ENCODE assay signal across 20 cellular contexts in the genomic region with DNA sequence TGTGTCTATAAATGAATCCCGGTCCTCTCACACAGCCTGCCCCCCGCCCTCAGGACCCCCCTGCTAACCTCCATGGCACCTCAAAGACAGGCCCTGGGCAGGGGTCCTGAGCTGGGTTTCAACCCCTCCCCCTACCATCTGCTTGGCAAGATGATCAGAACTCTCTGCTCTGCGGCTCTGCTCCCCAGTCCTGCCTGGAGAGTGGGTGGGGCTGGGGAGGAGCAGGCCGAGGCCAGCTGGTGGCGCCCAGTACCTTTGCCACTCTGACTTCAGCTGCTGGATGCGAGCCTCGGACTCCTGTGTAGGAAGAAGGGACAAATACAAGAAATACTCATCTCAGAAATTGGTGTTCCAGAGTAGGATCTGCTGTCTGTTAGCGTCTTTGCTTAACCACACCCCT. TPM values are rescaled to one million over a fixed set of nuclear protein-coding genes. Genes with fewer than 3 reads are reported as not detected.
A peak's percentile ranks its signal among the peaks of the same experiment; 100 is the strongest.
DNase-seq lines count a peak whose midpoint lies in the region; ATAC-seq, FAIRE-seq and TF ChIP-seq lines count a peak whose summit lies in the region.
"Had no signal": no experiment of that assay in that cellular context is flagged by ENCODE, and none has a peak within 500 bp of the region (broad histone marks: within the 10 kb centered on the region; RNA-seq: fewer than 3 reads in every experiment).

No MANE protein-coding gene starts in this region.

- peaks cover 0 to 5% (median 0%) of the 10 kb centered on the region in 8 donors for H3K9me3 Mint-ChIP-seq in CD4-positive, alpha-beta memory T cell
- no peaks in the 10 kb centered on the region for H3K9me3 Mint-ChIP-seq in activated naive CD8-positive, alpha-beta T cell treated with anti-CD3 and anti-CD28 coated beads, Interleukin-2, amount 50 U/mL, for 24 hours
- H3K9me3 Mint-ChIP-seq: dendritic cell treated with granulocyte-macrophage colony-stimulating factor and Interleukin-4, amounts not matched to agents 40 ng/mL and 50 ng/mL, for 4 days; H9; type B pancreatic cell had no signal

- H3K4me3 Mint-ChIP-seq in CD4-positive, alpha-beta memory T cell = no peak overlapping the region
- H3K4me3 Mint-ChIP-seq in activated naive CD8-positive, alpha-beta T cell treated with anti-CD3 and anti-CD28 coated beads, Interleukin-2, amount 50 U/mL, for 24 hours = no peak overlapping the region
- H3K4me3 Mint-ChIP-seq: dendritic cell treated with granulocyte-macrophage colony-stimulating factor and Interleukin-4, amounts not matched to agents 40 ng/mL and 50 ng/mL, for 4 days; H9; type B pancreatic cell had no signal

- H3K27ac ChIP-seq in CD4-positive, alpha-beta memory T cell (ENCODE audit: low read depth, low read length) = no peak overlapping the region
- no peak overlapping the region for H3K27ac ChIP-seq in HepG2 (ENCODE audit: extremely low read length, insufficient read depth, low read length)
- no peak overlapping the region for H3K27ac ChIP-seq in ovary
- H3K27ac ChIP-seq: A549, heart right ventricle, pancreas had no signal

- in situ Hi-C loops in HepG2 (cut with HindIII; ENCODE audit: extremely low pct_ligation_motif_present, low pct_unique_long_range_greater_than_20kb) = no loop called here

- H3K36me3 ChIP-seq in CD4-positive, alpha-beta memory T cell (ENCODE audit: insufficient read depth, low read length) = peaks cover 100% of the 10 kb centered on the region
- H3K36me3 ChIP-seq in HepG2 (replicated peaks in 1 of 2; ENCODE audit: control insufficient read depth in 1 of 2, insufficient read depth in 2 of 2, low read length in 2 of 2) = peaks cover 53 to 88% of the 10 kb centered on the region in 2 experiments
- H3K36me3 ChIP-seq in ovary = no peaks in the 10 kb centered on the region

- H3K27me3 ChIP-seq in CD4-positive, alpha-beta memory T cell (ENCODE audit: insufficient read depth, low read length) = no peaks in the 10 kb centered on the region
- H3K27me3 ChIP-seq in HepG2 (ENCODE audit: control insufficient read depth in 1 of 2, insufficient read depth in 2 of 2, low read length in 2 of 2) = no peaks in the 10 kb centered on the region
- no peaks in the 10 kb centered on the region for H3K27me3 ChIP-seq in ovary
- H3K27me3 ChIP-seq: esophagus muscularis mucosa, heart right ventricle, pancreas had no signal

- peak overlapping the region; percentile 19 to 79 (median 68) for H3K27ac Mint-ChIP-seq in CD4-positive, alpha-beta memory T cell
- peak overlapping the region; percentile 51 for H3K27ac Mint-ChIP-seq in activated naive CD8-positive, alpha-beta T cell treated with anti-CD3 and anti-CD28 coated beads, Interleukin-2, amount 50 U/mL, for 24 hours
- H3K27ac Mint-ChIP-seq: dendritic cell treated with granulocyte-macrophage colony-stimulating factor and Interleukin-4, amounts not matched to agents 40 ng/mL and 50 ng/mL, for 4 days; H9; type B pancreatic cell had no signal

- TF ChIP-seq POLR2A in HepG2 (IDR thresholded peaks at IDR 0.05; ENCODE audit: insufficient read depth in 1 of 2, low read depth in 2 of 2, low read length in 2 of 2) (no peak), ovary (IDR thresholded peaks at IDR 0.05) (no peak)

- H3K9ac ChIP-seq in HepG2 (ENCODE audit: insufficient read depth, low read depth, low read length) = no peak overlapping the region

- CTCF ChIA-PET in CD4-positive, alpha-beta memory T cell (lab: Charles Lee; ENCODE audit: partially characterized antibody) = interaction anchor here (1.1 kb wide), 2 partner anchors 9 to 11 kb away, joined by 3 to 4 read pairs; no protein-coding TSS in a partner anchor
- CTCF ChIA-PET in HepG2 (lab: Yijun Ruan, JAX; ENCODE audit: low intra/inter-chr PET ratio, low total read pairs) = no interaction called here

- no peaks in the 10 kb centered on the region for H3K9me3 ChIP-seq in CD4-positive, alpha-beta memory T cell (ENCODE audit: control insufficient read depth in 1 of 2, low read length in 2 of 2)
- H3K9me3 ChIP-seq in HepG2 (ENCODE audit: low read length) (no peaks in the 10 kb centered on the region), ovary (no peaks in the 10 kb centered on the region)
- H3K9me3 ChIP-seq: A549, esophagus muscularis mucosa, heart right ventricle, pancreas had no signal

- intact Hi-C loops in CD4-positive, alpha-beta memory T cell (cut with micrococcal nuclease) = no loop called here
- intact Hi-C loops in HepG2 (cut with micrococcal nuclease; ENCODE audit: unreplicated experiment) (no loop called here), ovary (cut with DNase I) (loop anchor here in 1 of 4 donors (2.0 kb wide), 1 partner anchor 18 kb away; no protein-coding TSS in a partner anchor)

- POLR2A ChIA-PET in CD4-positive, alpha-beta memory T cell (lab: Charles Lee; ENCODE audit: partially characterized antibody) = interaction anchor here (0.6 to 42.6 kb wide), 5 partner anchors 6 to 238 kb away, joined by 3 to 1746 read pairs (median 3); a partner anchor contains a TSS
- POLR2A ChIA-PET in HepG2 (lab: Yijun Ruan, JAX) = no interaction called here

- no peak for TF ChIP-seq EP300 in HepG2 (IDR thresholded peaks at IDR 0.05; ENCODE audit: low read depth in 2 of 2, low read length in 2 of 2)
- no peak for TF ChIP-seq EP300 in HepG2 (CRISPR knock-in tag; IDR thresholded peaks at IDR 0.05; ENCODE audit: borderline replicate concordance)
- no peak for TF ChIP-seq EP300 in ovary (IDR thresholded peaks at IDR 0.05)

- no peak overlapping the region for H3K4me3 ChIP-seq in CD4-positive, alpha-beta memory T cell (ENCODE audit: low read length in 2 of 2)
- H3K4me3 ChIP-seq in HepG2 (replicated peaks in 1 of 3; ENCODE audit: insufficient read depth in 1 of 3, low read depth in 2 of 3, low read length in 3 of 3) (no peak overlapping the region), ovary (no peak overlapping the region)
- H3K4me3 ChIP-seq: A549, esophagus muscularis mucosa, heart right ventricle, pancreas had no signal

- H3K4me1 ChIP-seq in CD4-positive, alpha-beta memory T cell (ENCODE audit: insufficient read depth, low read length) = peaks cover 80% of the 10 kb centered on the region
- H3K4me1 ChIP-seq in HepG2 (ENCODE audit: insufficient read depth, low read length) (peaks cover 14% of the 10 kb centered on the region), ovary (ENCODE audit: insufficient read depth) (peaks cover 3% of the 10 kb centered on the region)
- H3K4me1 ChIP-seq: A549, pancreas had no signal

- DNase-seq in NCI-H2171 treated with DMSO at 0.1 percent for 48 hours (lab: John Stamatoyannopoulos, UW) = peak; percentile 18
- no peak for DNase-seq in NCI-H2171 (lab: John Stamatoyannopoulos, UW)
- DNase-seq in CD4-positive, alpha-beta memory T cell = no peak
- DNase-seq in activated naive CD8-positive, alpha-beta T cell treated with anti-CD3 and anti-CD28 coated beads, Interleukin-2, amount 50 U/mL, for 24 hours = no peak
- no peak for DNase-seq in HepG2 (ENCODE audit: low spot score)
- no peak for DNase-seq in ovary
- DNase-seq in RPMI8226 = no peak
- DNase-seq: H9, heart right ventricle, NCI-H2029 treated with DMSO at 0.1 percent for 48 hours, NCI-H82, T-helper 1 cell had no signal

- TF ChIP-seq RAD21 in HepG2 (CRISPR knock-in tag; IDR thresholded peaks at IDR 0.05) = no peak

- peak; percentile 33; the same call in 1 of the 2 replicates for TF ChIP-seq CTCF in HepG2 (CRISPR knock-in tag; IDR thresholded peaks at IDR 0.05)
- no peak for TF ChIP-seq CTCF in ovary (IDR thresholded peaks at IDR 0.05)

- FAIRE-seq in HepG2 (lab: Jason Lieb, UNC) = no peak
- FAIRE-seq: A549, G401.6, keratinocyte, pancreas had no signal

- H3K27me3 Mint-ChIP-seq in CD4-positive, alpha-beta memory T cell = no peaks in the 10 kb centered on the region
- no peaks in the 10 kb centered on the region for H3K27me3 Mint-ChIP-seq in activated naive CD8-positive, alpha-beta T cell treated with anti-CD3 and anti-CD28 coated beads, Interleukin-2, amount 50 U/mL, for 24 hours
- H3K27me3 Mint-ChIP-seq: dendritic cell treated with granulocyte-macrophage colony-stimulating factor and Interleukin-4, amounts not matched to agents 40 ng/mL and 50 ng/mL, for 4 days; type B pancreatic cell had no signal

- no peak for ATAC-seq in activated naive CD8-positive, alpha-beta T cell treated with anti-CD3 and anti-CD28 coated beads, Interleukin-2, amount 50 U/mL, for 24 hours
- ATAC-seq in HepG2 = no peak
- no peak for ATAC-seq in HG03108 (IDR thresholded peaks at IDR 0.05; ENCODE audit: unreplicated experiment)
- ATAC-seq: heart right ventricle, pancreas had no signal

- H3K79me2 ChIP-seq in HepG2 (ENCODE audit: insufficient read depth, low read length) = no peaks in the 10 kb centered on the region

- peaks cover 14 to 62% (median 36%) of the 10 kb centered on the region in 4 donors for H3K4me1 Mint-ChIP-seq in CD4-positive, alpha-beta memory T cell
- H3K4me1 Mint-ChIP-seq in activated naive CD8-positive, alpha-beta T cell treated with anti-CD3 and anti-CD28 coated beads, Interleukin-2, amount 50 U/mL, for 24 hours = peaks cover 16% of the 10 kb centered on the region
- H3K4me1 Mint-ChIP-seq: H9 had no signal

- H3K36me3 Mint-ChIP-seq in CD4-positive, alpha-beta memory T cell = peaks cover 54 to 85% of the 10 kb centered on the region in 2 donors
- peaks cover 55% of the 10 kb centered on the region for H3K36me3 Mint-ChIP-seq in activated naive CD8-positive, alpha-beta T cell treated with anti-CD3 and anti-CD28 coated beads, Interleukin-2, amount 50 U/mL, for 24 hours (ENCODE audit: low read depth)

- H2AFZ ChIP-seq in HepG2 (ENCODE audit: low read length) = no peak overlapping the region

- no CpG with 5 or more reads among the region's 8 CpGs for WGBS in HepG2 (ENCODE audit: low lambda C conversion rate)
- 62 to 75% (median 75%) methylated on average over 8 of the region's 8 CpGs for WGBS in ovary, 3 donors

- H3K4me2 ChIP-seq in HepG2 (ENCODE audit: low read depth, low read length) = no peak overlapping the region
- H3K4me2 ChIP-seq: A549 had no signal

- no peaks in the 10 kb centered on the region for H4K20me1 ChIP-seq in HepG2 (ENCODE audit: insufficient read depth, low read length)

- BruUV-seq in HepG2 (replicated peaks; lab: Mats Ljungman, UMichigan) = no TSS peak

RNA-seq across cellular contexts. Expression of a gene that starts 15.0 kb away (rescaled TPM):
- 1,000 to 10,000 TPM in 1 of 2 experiments, 100 to 1,000 TPM in 1; 988 to 1,004 TPM for total RNA-seq in CD4-positive, alpha-beta memory T cell
- polyA plus RNA-seq in CD4-positive, alpha-beta memory T cell = 100 to 1,000 TPM; 323 to 643 TPM
- 18.2 and 45.6 TPM in 2 replicates for total RNA-seq in HepG2 (2016; rRNA removed; fragmentation: Illumina TruSeq; extraction: Trizol)
- 7.7 and 8.7 TPM in 2 replicates for total RNA-seq in HepG2 (2016; cell fraction: cytosol; rRNA removed; fragmentation: Illumina TruSeq; extraction: Trizol; ENCODE audit: low read depth)
- total RNA-seq in HepG2 (2016; cell fraction: insoluble cytoplasmic fraction; rRNA removed; fragmentation: Illumina TruSeq; extraction: Trizol) = 15.8 and 46.5 TPM in 2 replicates
- 8.0 and 10.1 TPM in 2 replicates for total RNA-seq in HepG2 (2016; cell fraction: membrane; rRNA removed; fragmentation: Illumina TruSeq; extraction: Trizol)
- total RNA-seq in HepG2 (2016; cell fraction: nucleus; rRNA removed; fragmentation: Illumina TruSeq; extraction: Trizol) = 45.0 and 55.0 TPM in 2 replicates
- 56.6 and 94.4 TPM in 2 replicates for polyA plus RNA-seq in HepG2 (2011; rRNA removed)
- 56.4 and 70.2 TPM in 2 replicates for polyA plus RNA-seq in HepG2 (2011; cell fraction: cytosol; rRNA removed)
- 131 and 136 TPM in 2 replicates for polyA plus RNA-seq in HepG2 (2011; cell fraction: nucleus; rRNA removed)
- polyA plus RNA-seq in HepG2 (2012) = 54.3 and 62.5 TPM in 2 replicates
- 1.7 and 2.0 TPM in 2 replicates for polyA plus RNA-seq in HepG2 (2016; cell fraction: cytosol; fragmentation: Illumina TruSeq; extraction: Trizol; ENCODE audit: low read depth)
- 13.1 and 15.6 TPM in 2 replicates for polyA plus RNA-seq in HepG2 (2016; cell fraction: insoluble cytoplasmic fraction; fragmentation: Illumina TruSeq; extraction: Trizol; ENCODE audit: low read depth)
- 2.6 and 3.3 TPM in 2 replicates for polyA plus RNA-seq in HepG2 (2016; cell fraction: membrane; fragmentation: Illumina TruSeq; extraction: Trizol; ENCODE audit: low read depth)
- polyA plus RNA-seq in HepG2 (2016; cell fraction: nucleus; fragmentation: Illumina TruSeq; extraction: Trizol; ENCODE audit: insufficient read depth, low read depth) = 64.6 and 66.8 TPM in 2 replicates
- polyA minus RNA-seq in HepG2 (2011; rRNA and poly(A)+ RNA removed; ENCODE audit: low replicate concordance) = 70.8 and 210 TPM in 2 replicates
- polyA minus RNA-seq in HepG2 (2011; cell fraction: cytosol; rRNA and poly(A)+ RNA removed) = 64.5 and 71.6 TPM in 2 replicates
- 46.5 and 51.3 TPM in 2 replicates for polyA minus RNA-seq in HepG2 (2011; cell fraction: nucleus; rRNA and poly(A)+ RNA removed)
- 100 to 1,000 TPM; 152 to 311 (median 205) TPM for total RNA-seq in ovary
- 100 to 1,000 TPM in 1 of 2 donors, 10 to 100 TPM in 1; 21.2 to 156 TPM for polyA plus RNA-seq in ovary

RNA-seq across cellular contexts. Expression of a gene that starts 35.0 kb away (rescaled TPM):
- 10 to 100 TPM; 94.1 to 96.6 TPM for total RNA-seq in CD4-positive, alpha-beta memory T cell
- polyA plus RNA-seq in CD4-positive, alpha-beta memory T cell = 10 to 100 TPM; 14.6 to 30.8 TPM
- 22.3 and 24.6 TPM in 2 replicates for total RNA-seq in HepG2 (2016; rRNA removed; fragmentation: Illumina TruSeq; extraction: Trizol)
- total RNA-seq in HepG2 (2016; cell fraction: cytosol; rRNA removed; fragmentation: Illumina TruSeq; extraction: Trizol; ENCODE audit: low read depth) = 9.4 and 11.9 TPM in 2 replicates
- total RNA-seq in HepG2 (2016; cell fraction: insoluble cytoplasmic fraction; rRNA removed; fragmentation: Illumina TruSeq; extraction: Trizol) = 22.2 and 23.5 TPM in 2 replicates
- 10.5 and 13.9 TPM in 2 replicates for total RNA-seq in HepG2 (2016; cell fraction: membrane; rRNA removed; fragmentation: Illumina TruSeq; extraction: Trizol)
- total RNA-seq in HepG2 (2016; cell fraction: nucleus; rRNA removed; fragmentation: Illumina TruSeq; extraction: Trizol) = 28.5 and 30.6 TPM in 2 replicates
- 27.0 and 34.6 TPM in 2 replicates for polyA plus RNA-seq in HepG2 (2011; rRNA removed)
- polyA plus RNA-seq in HepG2 (2011; cell fraction: cytosol; rRNA removed) = 12.2 TPM in 2 replicates
- 95.6 and 97.7 TPM in 2 replicates for polyA plus RNA-seq in HepG2 (2011; cell fraction: nucleus; rRNA removed)
- polyA plus RNA-seq in HepG2 (2012) = 27.1 and 32.6 TPM in 2 replicates
- polyA plus RNA-seq in HepG2 (2016; cell fraction: cytosol; fragmentation: Illumina TruSeq; extraction: Trizol; ENCODE audit: low read depth) = 1.9 and 2.1 TPM in 2 replicates
- 11.2 and 13.8 TPM in 2 replicates for polyA plus RNA-seq in HepG2 (2016; cell fraction: insoluble cytoplasmic fraction; fragmentation: Illumina TruSeq; extraction: Trizol; ENCODE audit: low read depth)
- 4.8 and 5.6 TPM in 2 replicates for polyA plus RNA-seq in HepG2 (2016; cell fraction: membrane; fragmentation: Illumina TruSeq; extraction: Trizol; ENCODE audit: low read depth)
- polyA plus RNA-seq in HepG2 (2016; cell fraction: nucleus; fragmentation: Illumina TruSeq; extraction: Trizol; ENCODE audit: insufficient read depth, low read depth) = 23.2 and 23.4 TPM in 2 replicates
- 58.7 and 59.1 TPM in 2 replicates for polyA minus RNA-seq in HepG2 (2011; rRNA and poly(A)+ RNA removed; ENCODE audit: low replicate concordance)
- 15.1 and 17.8 TPM in 2 replicates for polyA minus RNA-seq in HepG2 (2011; cell fraction: cytosol; rRNA and poly(A)+ RNA removed)
- polyA minus RNA-seq in HepG2 (2011; cell fraction: nucleus; rRNA and poly(A)+ RNA removed) = 81.0 and 88.9 TPM in 2 replicates
- 10 to 100 TPM; 40.5 to 71.3 (median 62.3) TPM for total RNA-seq in ovary
- 10 to 100 TPM; 16.9 to 29.8 TPM for polyA plus RNA-seq in ovary

RNA-seq across cellular contexts. Expression of a gene that starts 40.0 kb away (rescaled TPM):
- total RNA-seq in CD4-positive, alpha-beta memory T cell = 10 to 100 TPM; 64.6 to 65.4 TPM
- polyA plus RNA-seq in CD4-positive, alpha-beta memory T cell = 1 to 10 TPM; 8.0 to 9.6 TPM
- total RNA-seq in HepG2 (2016; rRNA removed; fragmentation: Illumina TruSeq; extraction: Trizol) = 30.6 and 31.7 TPM in 2 replicates
- 8.1 and 9.2 TPM in 2 replicates for total RNA-seq in HepG2 (2016; cell fraction: cytosol; rRNA removed; fragmentation: Illumina TruSeq; extraction: Trizol; ENCODE audit: low read depth)
- total RNA-seq in HepG2 (2016; cell fraction: insoluble cytoplasmic fraction; rRNA removed; fragmentation: Illumina TruSeq; extraction: Trizol) = 26.6 and 29.1 TPM in 2 replicates
- total RNA-seq in HepG2 (2016; cell fraction: membrane; rRNA removed; fragmentation: Illumina TruSeq; extraction: Trizol) = 33.4 and 36.1 TPM in 2 replicates
- total RNA-seq in HepG2 (2016; cell fraction: nucleus; rRNA removed; fragmentation: Illumina TruSeq; extraction: Trizol) = 17.6 and 22.7 TPM in 2 replicates
- 38.4 and 44.5 TPM in 2 replicates for polyA plus RNA-seq in HepG2 (2011; rRNA removed)
- polyA plus RNA-seq in HepG2 (2011; cell fraction: cytosol; rRNA removed) = 39.7 and 45.2 TPM in 2 replicates
- 36.9 and 44.6 TPM in 2 replicates for polyA plus RNA-seq in HepG2 (2011; cell fraction: nucleus; rRNA removed)
- polyA plus RNA-seq in HepG2 (2012) = 28.7 and 33.3 TPM in 2 replicates
- polyA plus RNA-seq in HepG2 (2016; cell fraction: cytosol; fragmentation: Illumina TruSeq; extraction: Trizol; ENCODE audit: low read depth) = 7.4 and 8.3 TPM in 2 replicates
- polyA plus RNA-seq in HepG2 (2016; cell fraction: insoluble cytoplasmic fraction; fragmentation: Illumina TruSeq; extraction: Trizol; ENCODE audit: low read depth) = 28.7 and 31.1 TPM in 2 replicates
- 21.8 and 25.8 TPM in 2 replicates for polyA plus RNA-seq in HepG2 (2016; cell fraction: membrane; fragmentation: Illumina TruSeq; extraction: Trizol; ENCODE audit: low read depth)
- 40.7 and 49.6 TPM in 2 replicates for polyA plus RNA-seq in HepG2 (2016; cell fraction: nucleus; fragmentation: Illumina TruSeq; extraction: Trizol; ENCODE audit: insufficient read depth, low read depth)
- 51.9 and 81.6 TPM in 2 replicates for polyA minus RNA-seq in HepG2 (2011; rRNA and poly(A)+ RNA removed; ENCODE audit: low replicate concordance)
- 20.5 and 24.2 TPM in 2 replicates for polyA minus RNA-seq in HepG2 (2011; cell fraction: cytosol; rRNA and poly(A)+ RNA removed)
- polyA minus RNA-seq in HepG2 (2011; cell fraction: nucleus; rRNA and poly(A)+ RNA removed) = 25.5 and 25.6 TPM in 2 replicates
- 100 to 1,000 TPM in 1 of 7 donors, 10 to 100 TPM in 6; 43.1 to 138 (median 48.7) TPM for total RNA-seq in ovary
- polyA plus RNA-seq in ovary = 10 to 100 TPM; 33.6 to 55.2 TPM

RNA-seq across cellular contexts. Expression of a gene that starts 53.2 kb away (rescaled TPM):
- 1 to 10 TPM; 8.6 to 9.6 TPM for total RNA-seq in CD4-positive, alpha-beta memory T cell
- polyA plus RNA-seq in CD4-positive, alpha-beta memory T cell = 10 to 100 TPM; 11.1 to 13.3 TPM
- total RNA-seq in HepG2 (2016; rRNA removed; fragmentation: Illumina TruSeq; extraction: Trizol) (8.0 and 8.8 TPM in 2 replicates), ovary (10 to 100 TPM; 12.1 to 26.4 (median 16.3) TPM)
- 8.4 and 10.6 TPM in 2 replicates for total RNA-seq in HepG2 (2016; cell fraction: cytosol; rRNA removed; fragmentation: Illumina TruSeq; extraction: Trizol; ENCODE audit: low read depth)
- 7.8 and 8.3 TPM in 2 replicates for total RNA-seq in HepG2 (2016; cell fraction: insoluble cytoplasmic fraction; rRNA removed; fragmentation: Illumina TruSeq; extraction: Trizol)
- total RNA-seq in HepG2 (2016; cell fraction: membrane; rRNA removed; fragmentation: Illumina TruSeq; extraction: Trizol) = 15.9 and 18.1 TPM in 2 replicates
- 3.2 and 3.8 TPM in 2 replicates for total RNA-seq in HepG2 (2016; cell fraction: nucleus; rRNA removed; fragmentation: Illumina TruSeq; extraction: Trizol)
- polyA plus RNA-seq in HepG2 (2011; rRNA removed) (9.0 and 10.7 TPM in 2 replicates), ovary (10 to 100 TPM; 12.2 to 23.5 TPM)
- 11.6 and 14.0 TPM in 2 replicates for polyA plus RNA-seq in HepG2 (2011; cell fraction: cytosol; rRNA removed)
- 6.6 and 8.0 TPM in 2 replicates for polyA plus RNA-seq in HepG2 (2011; cell fraction: nucleus; rRNA removed)
- 4.6 and 5.9 TPM in 2 replicates for polyA plus RNA-seq in HepG2 (2012)
- 10.5 and 11.9 TPM in 2 replicates for polyA plus RNA-seq in HepG2 (2016; cell fraction: cytosol; fragmentation: Illumina TruSeq; extraction: Trizol; ENCODE audit: low read depth)
- 7.7 and 9.2 TPM in 2 replicates for polyA plus RNA-seq in HepG2 (2016; cell fraction: insoluble cytoplasmic fraction; fragmentation: Illumina TruSeq; extraction: Trizol; ENCODE audit: low read depth)
- polyA plus RNA-seq in HepG2 (2016; cell fraction: membrane; fragmentation: Illumina TruSeq; extraction: Trizol; ENCODE audit: low read depth) = 13.7 and 14.4 TPM in 2 replicates
- 5.5 and 8.1 TPM in 2 replicates for polyA plus RNA-seq in HepG2 (2016; cell fraction: nucleus; fragmentation: Illumina TruSeq; extraction: Trizol; ENCODE audit: insufficient read depth, low read depth)
- 6.9 and 10.7 TPM in 2 replicates for polyA minus RNA-seq in HepG2 (2011; rRNA and poly(A)+ RNA removed; ENCODE audit: low replicate concordance)
- polyA minus RNA-seq in HepG2 (2011; cell fraction: cytosol; rRNA and poly(A)+ RNA removed) = 1.5 and 2.4 TPM in 2 replicates
- 1.0 and 1.5 TPM in 2 replicates for polyA minus RNA-seq in HepG2 (2011; cell fraction: nucleus; rRNA and poly(A)+ RNA removed)

RNA-seq across cellular contexts. Expression of a gene that starts 59.0 kb away (rescaled TPM):
- total RNA-seq in CD4-positive, alpha-beta memory T cell = 10 to 100 TPM; 41.2 to 42.3 TPM
- 10 to 100 TPM; 60.3 to 78.9 TPM for polyA plus RNA-seq in CD4-positive, alpha-beta memory T cell
- total RNA-seq in HepG2 (2016; rRNA removed; fragmentation: Illumina TruSeq; extraction: Trizol) (118 and 143 TPM in 2 replicates), ovary (10 to 100 TPM; 30.0 to 68.3 (median 57.7) TPM)
- total RNA-seq in HepG2 (2016; cell fraction: cytosol; rRNA removed; fragmentation: Illumina TruSeq; extraction: Trizol; ENCODE audit: low read depth) = 46.5 and 54.3 TPM in 2 replicates
- 112 and 138 TPM in 2 replicates for total RNA-seq in HepG2 (2016; cell fraction: insoluble cytoplasmic fraction; rRNA removed; fragmentation: Illumina TruSeq; extraction: Trizol)
- total RNA-seq in HepG2 (2016; cell fraction: membrane; rRNA removed; fragmentation: Illumina TruSeq; extraction: Trizol) = 120 and 127 TPM in 2 replicates
- 42.3 and 47.4 TPM in 2 replicates for total RNA-seq in HepG2 (2016; cell fraction: nucleus; rRNA removed; fragmentation: Illumina TruSeq; extraction: Trizol)
- polyA plus RNA-seq in HepG2 (2011; rRNA removed) (37.3 and 46.9 TPM in 2 replicates), ovary (10 to 100 TPM; 30.6 to 96.3 TPM)
- 27.5 and 46.2 TPM in 2 replicates for polyA plus RNA-seq in HepG2 (2011; cell fraction: cytosol; rRNA removed)
- 8.9 and 10.9 TPM in 2 replicates for polyA plus RNA-seq in HepG2 (2011; cell fraction: nucleus; rRNA removed)
- 46.1 and 62.9 TPM in 2 replicates for polyA plus RNA-seq in HepG2 (2012)
- polyA plus RNA-seq in HepG2 (2016; cell fraction: cytosol; fragmentation: Illumina TruSeq; extraction: Trizol; ENCODE audit: low read depth) = 63.6 and 70.9 TPM in 2 replicates
- polyA plus RNA-seq in HepG2 (2016; cell fraction: insoluble cytoplasmic fraction; fragmentation: Illumina TruSeq; extraction: Trizol; ENCODE audit: low read depth) = 161 and 162 TPM in 2 replicates
- polyA plus RNA-seq in HepG2 (2016; cell fraction: membrane; fragmentation: Illumina TruSeq; extraction: Trizol; ENCODE audit: low read depth) = 126 and 148 TPM in 2 replicates
- polyA plus RNA-seq in HepG2 (2016; cell fraction: nucleus; fragmentation: Illumina TruSeq; extraction: Trizol; ENCODE audit: insufficient read depth, low read depth) = 85.7 and 87.7 TPM in 2 replicates
- 34.4 and 37.5 TPM in 2 replicates for polyA minus RNA-seq in HepG2 (2011; rRNA and poly(A)+ RNA removed; ENCODE audit: low replicate concordance)
- 28.1 and 28.5 TPM in 2 replicates for polyA minus RNA-seq in HepG2 (2011; cell fraction: cytosol; rRNA and poly(A)+ RNA removed)
- polyA minus RNA-seq in HepG2 (2011; cell fraction: nucleus; rRNA and poly(A)+ RNA removed) = 11.8 and 15.4 TPM in 2 replicates
